Comparison of ENCODE assay signal across 16 cellular contexts in the genomic region with DNA sequence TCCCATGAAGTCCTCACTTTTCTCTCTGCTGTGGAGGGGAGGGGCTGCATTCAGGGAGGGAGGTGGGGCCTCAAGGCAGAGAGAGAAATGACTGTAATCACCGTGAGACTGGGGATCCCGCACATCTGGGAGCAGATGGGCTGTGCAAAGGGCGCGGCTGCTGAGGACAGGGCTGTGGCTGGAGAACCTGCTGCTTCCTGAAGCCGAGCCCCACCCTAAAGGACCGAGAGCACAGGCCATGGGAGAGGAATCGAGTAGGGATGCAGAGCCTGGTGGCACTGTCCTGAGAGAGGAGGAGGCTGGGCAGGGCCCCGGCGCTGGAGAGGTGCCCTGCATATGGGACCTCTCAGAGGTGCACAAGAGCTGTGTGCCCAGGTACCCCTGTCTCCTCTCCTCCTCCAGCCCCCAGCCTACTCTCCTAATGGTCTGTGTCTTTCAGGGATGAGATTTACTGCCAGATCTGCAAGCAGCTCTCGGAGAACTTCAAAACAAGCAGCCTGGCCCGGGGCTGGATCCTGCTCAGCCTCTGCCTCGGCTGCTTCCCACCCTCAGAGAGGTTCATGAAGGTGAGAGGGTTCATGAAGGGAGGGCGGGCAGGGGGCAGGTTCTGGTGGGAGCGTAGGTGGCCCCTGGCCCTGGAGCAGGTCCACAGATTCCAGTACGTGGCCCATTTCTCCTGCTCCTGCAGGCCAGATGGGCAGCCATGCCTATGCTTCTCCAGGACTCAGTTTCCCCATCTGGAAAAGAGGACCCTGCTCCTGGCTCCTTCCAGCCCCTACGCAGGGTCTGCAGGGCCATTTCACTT. TPM values are rescaled to one million over a fixed set of nuclear protein-coding genes. Genes with fewer than 3 reads are reported as not detected.
DNase-seq lines count a peak whose midpoint lies in the region; ATAC-seq and TF ChIP-seq lines count a peak whose summit lies in the region.
"Had no signal": no experiment of that assay in that cellular context is flagged by ENCODE, and none has a peak within 500 bp of the region (broad histone marks: within the 10 kb centered on the region; RNA-seq: fewer than 3 reads in every experiment).

No MANE protein-coding gene starts in this region.

- no peak overlapping the region for H3K27ac ChIP-seq in hepatocyte
- H3K27ac ChIP-seq: cardiac muscle cell, heart left ventricle, SK-N-MC, testis had no signal

- H3K79me2 ChIP-seq in Loucy (ENCODE audit: insufficient read depth, low read length) (no peaks in the 10 kb centered on the region), hepatocyte (no peaks in the 10 kb centered on the region)

- H3K4me1 Mint-ChIP-seq in stimulated activated memory B cell treated with anti-CD40 and anti-IgM and Interleukin-4, amounts not matched to agents 10 μg/mL and 1 μg/mL and 100 μg/mL, for 72 hours, result peaks cover 60% of the 10 kb centered on the region

- H3K4me2 ChIP-seq in Loucy (ENCODE audit: low read depth, low read length, poor library complexity, severe bottlenecking) (peak overlapping the region; percentile 57), hepatocyte (no peak overlapping the region)

- H3K4me3 ChIP-seq in Loucy (ENCODE audit: low read length, poor library complexity, severe bottlenecking) (peak overlapping the region; percentile 14), hepatocyte (no peak overlapping the region)
- H3K4me3 ChIP-seq: cardiac muscle cell, heart left ventricle, SK-N-MC, testis had no signal

- peak overlapping the region; percentile 42 for H3K27ac Mint-ChIP-seq in stimulated activated memory B cell treated with anti-CD40 and anti-IgM and Interleukin-4, amounts not matched to agents 10 μg/mL and 1 μg/mL and 100 μg/mL, for 72 hours

- H3K9me3 ChIP-seq in Loucy (ENCODE audit: insufficient read depth, low read depth, low read length) (no peaks in the 10 kb centered on the region), hepatocyte (ENCODE audit: low read depth) (no peaks in the 10 kb centered on the region)
- H3K9me3 ChIP-seq: heart left ventricle, testis had no signal

- peak; percentile 63 for ATAC-seq in stimulated activated memory B cell treated with anti-CD40 and anti-IgM and Interleukin-4, amounts not matched to agents 10 μg/mL and 1 μg/mL and 100 μg/mL, for 72 hours
- ATAC-seq: heart left ventricle had no signal

- H4K20me1 ChIP-seq in Loucy (ENCODE audit: insufficient read depth, low read length, poor library complexity, severe bottlenecking), result no peaks in the 10 kb centered on the region
- no peaks in the 10 kb centered on the region for H4K20me1 ChIP-seq in hepatocyte (ENCODE audit: insufficient read depth, poor library complexity, severe bottlenecking)

- H3K4me1 ChIP-seq in Loucy (ENCODE audit: insufficient read depth, low read length, poor library complexity, severe bottlenecking) (peaks cover 65% of the 10 kb centered on the region), hepatocyte (ENCODE audit: insufficient read depth) (no peaks in the 10 kb centered on the region)
- H3K4me1 ChIP-seq: heart left ventricle, testis had no signal

- no peaks in the 10 kb centered on the region for H3K9me2 ChIP-seq in Loucy (replicated peaks; ENCODE audit: low read depth, low read length)
- H3K9me2 ChIP-seq in hepatocyte (replicated peaks; ENCODE audit: insufficient read depth), result no peaks in the 10 kb centered on the region

- H3K36me3 ChIP-seq in Loucy (ENCODE audit: insufficient read depth, low read length), result no peaks in the 10 kb centered on the region
- no peaks in the 10 kb centered on the region for H3K36me3 ChIP-seq in hepatocyte (replicated peaks; ENCODE audit: insufficient read depth, low read depth)
- H3K36me3 ChIP-seq: cardiac muscle cell, heart left ventricle had no signal

- H2AFZ ChIP-seq in Loucy (ENCODE audit: low read length), result no peak overlapping the region
- H2AFZ ChIP-seq in hepatocyte, result no peak overlapping the region

- 77% methylated on average over 15 of the region's 16 CpGs for WGBS in hepatocyte (ENCODE audit: low lambda C conversion rate, missing lambda C conversion rate)

- no peaks in the 10 kb centered on the region for H3K27me3 ChIP-seq in Loucy (ENCODE audit: insufficient read depth, low read length, poor library complexity, severe bottlenecking)
- no peaks in the 10 kb centered on the region for H3K27me3 ChIP-seq in hepatocyte
- H3K27me3 ChIP-seq: cardiac muscle cell, heart left ventricle, testis had no signal

- H3K9me3 Mint-ChIP-seq in stimulated activated memory B cell treated with anti-CD40 and anti-IgM and Interleukin-4, amounts not matched to agents 10 μg/mL and 1 μg/mL and 100 μg/mL, for 72 hours, result peaks cover 6% of the 10 kb centered on the region

- peak overlapping the region; percentile 57 for H3K4me3 Mint-ChIP-seq in stimulated activated memory B cell treated with anti-CD40 and anti-IgM and Interleukin-4, amounts not matched to agents 10 μg/mL and 1 μg/mL and 100 μg/mL, for 72 hours

- no peaks in the 10 kb centered on the region for H3K36me3 Mint-ChIP-seq in stimulated activated memory B cell treated with anti-CD40 and anti-IgM and Interleukin-4, amounts not matched to agents 10 μg/mL and 1 μg/mL and 100 μg/mL, for 72 hours

- H3F3A ChIP-seq in Loucy (ENCODE audit: low read depth), result peaks cover 20% of the 10 kb centered on the region

- no peak for TF ChIP-seq CTCF in Loucy (conservative IDR thresholded peaks at IDR 0.05; ENCODE audit: low read length)
- no peak for TF ChIP-seq CTCF in hepatocyte (IDR thresholded peaks at IDR 0.05; ENCODE audit: poor library complexity)

- H3K27me3 Mint-ChIP-seq in stimulated activated memory B cell treated with anti-CD40 and anti-IgM and Interleukin-4, amounts not matched to agents 10 μg/mL and 1 μg/mL and 100 μg/mL, for 72 hours, result no peaks in the 10 kb centered on the region

- DNase-seq in NCI-H82 (lab: John Stamatoyannopoulos, UW), result peak; percentile 19
- no peak for DNase-seq in NCI-H82 treated with DMSO at 0.1 percent for 48 hours (lab: John Stamatoyannopoulos, UW; ENCODE audit: unreplicated experiment)
- DNase-seq in hepatocyte (ENCODE audit: low spot score), result peak; percentile 3
- DNase-seq in stimulated activated CD4-positive, alpha-beta T cell treated with anti-CD3 and anti-CD28 coated beads, Interleukin-4, amount 100 ng/mL, for 4 hours, result no peak
- DNase-seq in GM03348 (ENCODE audit: low spot score), result no peak
- DNase-seq in DMS79 (lab: John Stamatoyannopoulos, UW), result no peak
- DNase-seq: KBM-7, NCI-H1436, NCI-H69, testis had no signal

- H3K9ac ChIP-seq in Loucy (ENCODE audit: low read depth, low read length, poor library complexity, severe bottlenecking), result peak overlapping the region; percentile 44

RNA-seq across cellular contexts. Expression of gene GPR17, which starts 25.9 kb away (rescaled TPM):
- total RNA-seq in hepatocyte, result not detected in 2 replicates
- polyA plus RNA-seq in hepatocyte, result 0.39 TPM in 1 of 2 replicates, not detected in the other
- total RNA-seq: cardiac muscle cell, endothelial cell of umbilical vein had no signal

RNA-seq across cellular contexts. Expression of gene LIMS2, which starts 55.2 kb away (rescaled TPM):
- total RNA-seq in hepatocyte, result 3.9 and 4.0 TPM in 2 replicates
- polyA plus RNA-seq in hepatocyte, result 8.3 and 14.9 TPM in 2 replicates

Comparison
In these comparisons a context has a peak if more than half of its experiments do, and no peak if none do; other contexts are left out.
1. DNase-seq: peak in NCI-H82 (single experiment) and hepatocyte (single experiment); none in NCI-H82 treated with DMSO at 0.1 percent for 48 hours (single experiment), stimulated activated CD4-positive, alpha-beta T cell treated with anti-CD3 and anti-CD28 coated beads, Interleukin-4, amount 100 ng/mL, for 4 hours (0 of 2), GM03348 (single experiment) and DMS79 (single experiment).